In genomic region chr1:10909697-10910489, GRCh38 we compare ENCODE assay signal across 8 cellular contexts.
DNase-seq lines count a peak whose midpoint lies in the region; ATAC-seq and TF ChIP-seq lines count a peak whose summit lies in the region.

No MANE protein-coding gene starts in this region.

- H3K9me3 ChIP-seq in Karpas-422 (ENCODE audit: low read length) (no peaks in the 10 kb centered on the region), thyroid gland (no peaks in the 10 kb centered on the region)

- TF ChIP-seq CTCF in thyroid gland (IDR thresholded peaks at IDR 0.05): peak in 5 of 6 experiments; percentile 18 to 65 (median 40)

- H2AFZ ChIP-seq in Karpas-422 (ENCODE audit: low read length): no peak overlapping the region

- no peaks in the 10 kb centered on the region for H3K9me2 ChIP-seq in Karpas-422 (replicated peaks; ENCODE audit: insufficient read depth, low read length)

- ATAC-seq in naive B cell (ENCODE audit: low read depth in 2 of 2) (peak; percentile 77 to 81), GM18505 (IDR thresholded peaks at IDR 0.05; ENCODE audit: unreplicated experiment) (no peak)

- no peak overlapping the region for H3K4me2 ChIP-seq in Karpas-422 (ENCODE audit: low read depth, low read length, poor library complexity, severe bottlenecking)

- no peaks in the 10 kb centered on the region for H3K9me3 Mint-ChIP-seq in naive B cell

- peaks cover 2 to 4% (median 3%) of the 10 kb centered on the region in 3 donors for H3K4me1 Mint-ChIP-seq in naive B cell

- H3K4me1 ChIP-seq in Karpas-422 (ENCODE audit: low read length) (peaks cover 1% of the 10 kb centered on the region), thyroid gland (no peaks in the 10 kb centered on the region)

- no peaks in the 10 kb centered on the region for H3K27me3 ChIP-seq in Karpas-422 (ENCODE audit: low read length)
- no peaks in the 10 kb centered on the region for H3K27me3 ChIP-seq in thyroid gland

- H3K9ac ChIP-seq in Karpas-422 (ENCODE audit: low read length): no peak overlapping the region

- H3K27ac Mint-ChIP-seq in naive B cell: no peak overlapping the region

- H3K4me3 ChIP-seq in Karpas-422 (ENCODE audit: low read length): no peak overlapping the region
- H3K4me3 ChIP-seq in thyroid gland (replicated peaks in 1 of 3): no peak overlapping the region

- H3K79me2 ChIP-seq in Karpas-422 (ENCODE audit: low read length): no peaks in the 10 kb centered on the region

- DNase-seq in EL: peak; percentile 34
- DNase-seq in Karpas-422: peak; percentile 88
- DNase-seq in activated CD4-positive, CD25-positive, alpha-beta regulatory T cell treated with anti-CD3 and anti-CD28 coated beads, Interleukin-2, amount 50 U/mL, for 72 hours: peak; percentile 71
- peak; percentile 60 for DNase-seq in central memory CD4-positive, alpha-beta T cell
- peak; percentile 54 for DNase-seq in naive B cell
- peak; percentile 52 to 56 for DNase-seq in thyroid gland
- no peak for DNase-seq in inferior parietal cortex (ENCODE audit: extremely low spot score)

- peaks cover 13 to 25% (median 16%) of the 10 kb centered on the region in 3 donors for H3K27me3 Mint-ChIP-seq in naive B cell

- no peaks in the 10 kb centered on the region for H3K36me3 Mint-ChIP-seq in naive B cell

- H3K27ac ChIP-seq in Karpas-422 (ENCODE audit: low read length) (no peak overlapping the region), thyroid gland (no peak overlapping the region)

- no peaks in the 10 kb centered on the region for H3K36me3 ChIP-seq in Karpas-422 (ENCODE audit: insufficient read depth, low read length)
- no peaks in the 10 kb centered on the region for H3K36me3 ChIP-seq in thyroid gland

- 56 to 60% methylated on average over 7 to 10 of the region's 16 CpGs for WGBS in thyroid gland, 2 donors

- no peaks in the 10 kb centered on the region for H4K20me1 ChIP-seq in Karpas-422 (ENCODE audit: insufficient read depth, low read depth, low read length)

- TF ChIP-seq POLR2A in thyroid gland (IDR thresholded peaks at IDR 0.05): no peak
- TF ChIP-seq POLR2A in GM18505 (IDR thresholded peaks at IDR 0.05; ENCODE audit: borderline replicate concordance, extremely low read depth, insufficient read depth, insufficient read length): no peak

- intact Hi-C loops in thyroid gland (cut with DNase I): no loop called here

- no peak overlapping the region for H3K4me3 Mint-ChIP-seq in naive B cell
